19 cellular contexts compared by ENCODE assay signal in genomic region chr16:49716268-49716667, GRCh38.
A peak's percentile ranks its signal among the peaks of the same experiment; 100 is the strongest.
DNase-seq lines count a peak whose midpoint lies in the region; ATAC-seq, FAIRE-seq and TF ChIP-seq lines count a peak whose summit lies in the region.
"Had no signal": no experiment of that assay in that cellular context is flagged by ENCODE, and none has a peak within 500 bp of the region (broad histone marks: within the 10 kb centered on the region; RNA-seq: fewer than 3 reads in every experiment).

No MANE protein-coding gene starts in this region.

- H3K4me2 ChIP-seq in H9 (ENCODE audit: insufficient read depth, insufficient read length, low read length) (no peak overlapping the region), K562 (ENCODE audit: insufficient read depth, low read length) (no peak overlapping the region)
- H3K4me2 ChIP-seq: BLaER1 had no signal

- ATAC-seq in K562 (no peak), sciatic nerve (peak; percentile 10), HG03571 (IDR thresholded peaks at IDR 0.05; ENCODE audit: unreplicated experiment) (no peak)
- ATAC-seq: GM12878 had no signal

- H3K79me2 ChIP-seq in H9 (ENCODE audit: insufficient read depth, low read length) (no peaks in the 10 kb centered on the region), K562 (ENCODE audit: control insufficient read depth, insufficient read depth, low read length) (no peaks in the 10 kb centered on the region)

- H3K27ac ChIP-seq in H9 (ENCODE audit: insufficient read length, low read depth, low read length) (no peak overlapping the region), K562 (ENCODE audit: extremely low read depth, low read depth, low read length) (no peak overlapping the region), RWPE1 (no peak overlapping the region)
- H3K27ac ChIP-seq: BLaER1, HL-60 had no signal

- H3K9me3 ChIP-seq in H9 (ENCODE audit: control insufficient read depth, low read depth, low read length), result no peaks in the 10 kb centered on the region
- no peaks in the 10 kb centered on the region for H3K9me3 ChIP-seq in K562 (replicated peaks; ENCODE audit: control insufficient read depth, insufficient read depth, low read depth, low read length)
- H3K9me3 ChIP-seq: HAP-1 had no signal

- H3K14ac ChIP-seq in H9 (ENCODE audit: insufficient read depth, low read length), result no peak overlapping the region

- no TSS peak for BruUV-seq in K562 (replicated peaks; lab: Mats Ljungman, UMichigan)

- TF ChIP-seq CTCF in H9 (conservative IDR thresholded peaks at IDR 0.05), result no peak
- no peak for TF ChIP-seq CTCF in K562 (IDR thresholded peaks at IDR 0.05 in 2 of 3, conservative IDR thresholded peaks at IDR 0.05 in 1 of 3; ENCODE audit: insufficient read depth in 2 of 3, low read depth in 1 of 3, low read length in 3 of 3)
- no peak for TF ChIP-seq CTCF in nephron (IDR thresholded peaks at IDR 0.05; ENCODE audit: unreplicated experiment in 3 of 3)
- no peak for TF ChIP-seq CTCF in RWPE1 (conservative IDR thresholded peaks at IDR 0.05; ENCODE audit: low read depth)

- intact Hi-C loops in K562 (cut with micrococcal nuclease), result no loop called here
- intact Hi-C loops in sciatic nerve (cut with DNase I), result no loop called here

- no peak overlapping the region for H2AK5ac ChIP-seq in H9 (ENCODE audit: insufficient read length, low read length)

- H3K36me3 Mint-ChIP-seq in H9 (ENCODE audit: insufficient read depth in 1 of 3, low read depth in 3 of 3), result peaks cover 5 to 17% (median 9%) of the 10 kb centered on the region in 3 experiments; a peak in 4 of 7 replicates
- peaks cover 41% of the 10 kb centered on the region for H3K36me3 Mint-ChIP-seq in nephron (ENCODE audit: low read depth)
- H3K36me3 Mint-ChIP-seq: CD14-positive monocyte; CD4-positive, alpha-beta memory T cell had no signal

- H4K8ac ChIP-seq in H9 (replicated peaks; ENCODE audit: insufficient read length, low read depth, low read length), result no peak overlapping the region

- no peaks in the 10 kb centered on the region for H3K23me2 ChIP-seq in H9 (ENCODE audit: insufficient read length, low read depth, low read length, poor library complexity, severe bottlenecking)

- no peak for TF ChIP-seq EP300 in K562 (IDR thresholded peaks at IDR 0.05; ENCODE audit: low read length)

- no peak overlapping the region for H3K4ac ChIP-seq in H9 (ENCODE audit: low read depth, low read length)

- H2BK120ac ChIP-seq in H9 (ENCODE audit: low read depth, low read length, poor library complexity, severe bottlenecking), result no peak overlapping the region

- in situ Hi-C loops in K562 (cut with MboI), result no loop called here

- H3K4me1 ChIP-seq in H9 (ENCODE audit: insufficient read depth, low read length) (no peaks in the 10 kb centered on the region; the same call in 1 of the 2 replicates), K562 (replicated peaks in 1 of 2; ENCODE audit: control insufficient read depth in 2 of 2, insufficient read depth in 2 of 2, low read length in 2 of 2) (no peaks in the 10 kb centered on the region; a peak in 1 of 5 replicates)
- H3K4me1 ChIP-seq: HAP-1 had no signal

- H3K9ac ChIP-seq in H9 (ENCODE audit: extremely low read depth, insufficient read length, low read length) (no peak overlapping the region), K562 (ENCODE audit: insufficient read depth in 1 of 2, low read depth in 2 of 2, low read length in 2 of 2) (no peak overlapping the region)
- H3K9ac ChIP-seq: BLaER1 had no signal

- CTCF ChIA-PET in K562 (lab: Yijun Ruan, JAX; ENCODE audit: low intra/inter-chr PET ratio), result no interaction called here
- CTCF ChIA-PET in RWPE1 (lab: Yijun Ruan, JAX), result no interaction called here

- no peaks in the 10 kb centered on the region; the same call in 1 of the 2 replicates for H3K27me3 Mint-ChIP-seq in H9 (ENCODE audit: low read depth)
- no peaks in the 10 kb centered on the region for H3K27me3 Mint-ChIP-seq in nephron (ENCODE audit: low read depth)

- H3K4me3 ChIP-seq in K562, result no peak overlapping the region
- H3K4me3 ChIP-seq: BLaER1, GM12878, HAP-1 had no signal

- no peak overlapping the region for H3K23ac ChIP-seq in H9 (ENCODE audit: insufficient read length, low read depth, low read length)

- H3K9me1 ChIP-seq in K562 (ENCODE audit: control insufficient read depth, insufficient read depth, low read length), result no peaks in the 10 kb centered on the region

- H4K5ac ChIP-seq in H9 (ENCODE audit: insufficient read length, low read depth, low read length), result no peak overlapping the region

- no peak overlapping the region for H2BK15ac ChIP-seq in H9 (ENCODE audit: low read depth, low read length)

- POLR2A ChIA-PET in K562 (lab: Yijun Ruan, JAX) (no interaction called here), RWPE1 (lab: Yijun Ruan, JAX; ENCODE audit: low non-redundant PET) (no interaction called here)

- no peaks in the 10 kb centered on the region for H3K79me1 ChIP-seq in H9 (ENCODE audit: insufficient read depth, low read depth, low read length, poor library complexity, severe bottlenecking)

- no peak overlapping the region for H2AFZ ChIP-seq in H9 (ENCODE audit: low read length)
- H2AFZ ChIP-seq in K562 (ENCODE audit: low read depth, low read length), result no peak overlapping the region

- no peak overlapping the region for H4K91ac ChIP-seq in H9 (ENCODE audit: insufficient read length, low read depth, low read length)

- no peaks in the 10 kb centered on the region for H3K36me3 ChIP-seq in K562 (ENCODE audit: control insufficient read depth, insufficient read depth, low read length)
- H3K36me3 ChIP-seq: HAP-1 had no signal

- no peak overlapping the region for H3T11ph ChIP-seq in H9 (ENCODE audit: low read length)

- no peak overlapping the region for H3K56ac ChIP-seq in H9 (ENCODE audit: insufficient read length, low read depth, low read length)

- H3K27me3 ChIP-seq in H9 (ENCODE audit: insufficient read depth, low read length), result no peaks in the 10 kb centered on the region
- H3K27me3 ChIP-seq in K562 (ENCODE audit: control insufficient read depth in 2 of 2, insufficient read depth in 2 of 2, low read length in 2 of 2), result peaks cover 0 to 36% of the 10 kb centered on the region in 2 experiments; a peak in 3 of 5 replicates
- H3K27me3 ChIP-seq: BLaER1 had no signal

- peaks cover 37 to 45% of the 10 kb centered on the region in 2 experiments for H3K4me1 Mint-ChIP-seq in H9
- H3K4me1 Mint-ChIP-seq in nephron, result peaks cover 52% of the 10 kb centered on the region
- H3K4me1 Mint-ChIP-seq: CD14-positive monocyte; CD4-positive, alpha-beta memory T cell had no signal

- H3K4me3 Mint-ChIP-seq in H9 (no peak overlapping the region), nephron (no peak overlapping the region)
- H3K4me3 Mint-ChIP-seq: CD14-positive monocyte; CD4-positive, alpha-beta memory T cell had no signal

- DNase-seq in H9 (no peak), K562 (ENCODE audit: extremely low read depth in 1 of 4, low spot score in 3 of 4) (no peak), sciatic nerve (ENCODE audit: low spot score) (no peak), NCI-H2196 treated with DMSO at 0.1 percent for 48 hours (lab: John Stamatoyannopoulos, UW; ENCODE audit: unreplicated experiment) (no peak), RWPE1 (ENCODE audit: low spot score) (no peak)
- DNase-seq: 8988T; Calu3; CD4-positive, alpha-beta memory T cell; DMS79 treated with DMSO at 0.1 percent for 48 hours; GF-D8; GOT3; IMR-90 had no signal

- no CpG with 5 or more reads among the region's 5 CpGs for WGBS in H9 (ENCODE audit: extremely low coverage, insufficient read length, low lambda C conversion rate)
- 2% methylated on average over 5 of the region's 5 CpGs for WGBS in K562 (ENCODE audit: insufficient coverage, low coverage, missing lambda C conversion rate)

- no peak for FAIRE-seq in K562 (lab: Jason Lieb, UNC)
- FAIRE-seq: GM12878 had no signal

- no peak overlapping the region for H2BK5ac ChIP-seq in H9 (ENCODE audit: insufficient read length, low read length)

- no peak overlapping the region for H2BK12ac ChIP-seq in H9 (ENCODE audit: insufficient read length, low read depth, low read length)

- TF ChIP-seq RAD21 in K562 (CRISPR knock-in tag; conservative IDR thresholded peaks at IDR 0.05 in 1 of 2, IDR thresholded peaks at IDR 0.05 in 1 of 2), result no peak

- no peaks in the 10 kb centered on the region for H4K20me1 ChIP-seq in H9 (ENCODE audit: control insufficient read depth, insufficient read depth, insufficient read length)
- no peaks in the 10 kb centered on the region; the same call in 1 of the 2 replicates for H4K20me1 ChIP-seq in K562 (replicated peaks; ENCODE audit: control insufficient read depth, insufficient read depth, low read length)
- H4K20me1 ChIP-seq: BLaER1 had no signal

- TF ChIP-seq POLR2A in K562 (conservative IDR thresholded peaks at IDR 0.05), result no peak

- no peak overlapping the region for H3K18ac ChIP-seq in H9 (ENCODE audit: insufficient read length, low read depth, low read length)

- H2BK20ac ChIP-seq in H9 (ENCODE audit: low read depth, low read length, poor library complexity, severe bottlenecking), result no peak overlapping the region

- H3K27ac Mint-ChIP-seq in H9, result peak overlapping the region in 2 of 3 experiments; percentile 29 to 44; a peak in 2 of 7 replicates
- peak overlapping the region; percentile 5 to 38 (median 34) for H3K27ac Mint-ChIP-seq in nephron
- H3K27ac Mint-ChIP-seq: CD14-positive monocyte; CD4-positive, alpha-beta memory T cell had no signal

- no peaks in the 10 kb centered on the region for H3K9me3 Mint-ChIP-seq in H9
- H3K9me3 Mint-ChIP-seq in nephron, result no peaks in the 10 kb centered on the region

TF ChIP-seq in K562, 482 proteins besides CTCF, POLR2A, EP300 and RAD21 (continues in another document):
- TF ChIP-seq ZNF583 (CRISPR knock-in tag; IDR thresholded peaks at IDR 0.05) (no peak), BDP1 (IDR thresholded peaks at IDR 0.05; ENCODE audit: insufficient read depth, insufficient read length) (no peak), ZNF77 (CRISPR knock-in tag; IDR thresholded peaks at IDR 0.05) (no peak), EP400 (IDR thresholded peaks at IDR 0.05) (no peak), ZNF76 (CRISPR knock-in tag; IDR thresholded peaks at IDR 0.05; ENCODE audit: borderline replicate concordance) (no peak), ZNF217 (CRISPR knock-in tag; IDR thresholded peaks at IDR 0.05) (no peak), FOSL1 (tag; conservative IDR thresholded peaks at IDR 0.05) (no peak), ATF3 (IDR thresholded peaks at IDR 0.05) (peak; percentile 52; the same call in 1 of the 2 replicates), ATF3 (CRISPR knock-in tag; conservative IDR thresholded peaks at IDR 0.05) (no peak), ATF7 (IDR thresholded peaks at IDR 0.05) (0 out of 2 replicates have a peak, but pooled peaks have one; percentile 47), TARDBP (IDR thresholded peaks at IDR 0.05) (no peak), ARID1B (IDR thresholded peaks at IDR 0.05) (no peak)
